In genomic region chr2:44974064-44974715, GRCh38 we compare ENCODE assay signal across 8 cellular contexts. TPM values are rescaled to one million over a fixed set of nuclear protein-coding genes. Genes with fewer than 3 reads are reported as not detected.
DNase-seq lines count a peak whose midpoint lies in the region; TF ChIP-seq lines count a peak whose summit lies in the region.

No MANE protein-coding gene starts in this region.

- no peak overlapping the region for H3K4me3 ChIP-seq in choroid plexus epithelial cell (ENCODE audit: low read depth, low read length)

- TF ChIP-seq CTCF in choroid plexus epithelial cell (conservative IDR thresholded peaks at IDR 0.05; ENCODE audit: low read depth, low read length) = peak; percentile 64

- DNase-seq in AML-193 (lab: John Stamatoyannopoulos, UW) = peak; percentile 12 to 39
- peak; percentile 58 for DNase-seq in H4 (ENCODE audit: low spot score)
- DNase-seq in NCI-H446 treated with DMSO at 0.1 percent for 48 hours (lab: John Stamatoyannopoulos, UW) = peak; percentile 38
- DNase-seq in choroid plexus epithelial cell (ENCODE audit: low read depth) = peak; percentile 62
- DNase-seq in stromal cell of bone marrow (ENCODE audit: low read depth) = peak; percentile 40
- no peak for DNase-seq in stimulated activated CD4-positive, alpha-beta T cell treated with anti-CD3 and anti-CD28 coated beads, Interleukin-15, amount 100 ng/mL, for 24 hours
- no peak for DNase-seq in activated CD4-positive, alpha-beta T cell treated with anti-CD3 and anti-CD28 coated beads for 4 hours
- no peak for DNase-seq in activated T-cell treated with anti-CD3 and anti-CD28 coated beads, Interleukin-2, amount 50 U/mL, for 1 hour

RNA-seq across cellular contexts. Expression of gene SIX3, which starts 32.7 kb away (rescaled TPM):
- total RNA-seq in H4 (2014; rRNA removed; shearing (Covaris generic)) = not detected in 2 replicates

RNA-seq across cellular contexts. Expression of gene SIX2, which starts 35.1 kb away (rescaled TPM):
- total RNA-seq in H4 (2014; rRNA removed; shearing (Covaris generic)) = 0.06 and 0.52 TPM in 2 replicates

Comparison
In these comparisons a context has a peak if more than half of its experiments do, and no peak if none do; other contexts are left out.
1. DNase-seq: peak in AML-193 (2 of 2), H4 (single experiment), NCI-H446 treated with DMSO at 0.1 percent for 48 hours (single experiment), choroid plexus epithelial cell (single experiment) and stromal cell of bone marrow (single experiment); none in stimulated activated CD4-positive, alpha-beta T cell treated with anti-CD3 and anti-CD28 coated beads, Interleukin-15, amount 100 ng/mL, for 24 hours (single experiment), activated CD4-positive, alpha-beta T cell treated with anti-CD3 and anti-CD28 coated beads for 4 hours (0 of 2) and activated T-cell treated with anti-CD3 and anti-CD28 coated beads, Interleukin-2, amount 50 U/mL, for 1 hour (single experiment).